In genomic region chr9:114894801-114895433, GRCh38 we compare ENCODE assay signal across 9 cellular contexts. TPM values are rescaled to one million over a fixed set of nuclear protein-coding genes. Genes with fewer than 3 reads are reported as not detected.
DNase-seq lines count a peak whose midpoint lies in the region; ATAC-seq lines count a peak whose summit lies in the region.
"Had no signal": no experiment of that assay in that cellular context is flagged by ENCODE, and none has a peak within 500 bp of the region (broad histone marks: within the 10 kb centered on the region; RNA-seq: fewer than 3 reads in every experiment).

No MANE protein-coding gene starts in this region.

- intact Hi-C loops in sciatic nerve (cut with DNase I): no loop called here

- no peaks in the 10 kb centered on the region for H3K27me3 Mint-ChIP-seq in T-helper 17 cell
- H3K27me3 Mint-ChIP-seq: naive B cell had no signal

- H3K9me3 ChIP-seq in HUES6 (ENCODE audit: control insufficient read depth, insufficient read depth, low read depth, low read length) (no peaks in the 10 kb centered on the region), T-helper 17 cell (ENCODE audit: control insufficient read depth, low read length, poor library complexity, severe bottlenecking) (no peaks in the 10 kb centered on the region)

- peak overlapping the region; percentile 51; the same call in 1 of the 2 replicates for H3K27ac ChIP-seq in HUES6 (ENCODE audit: low read depth, low read length)

- no peak overlapping the region for H3K4me3 ChIP-seq in HUES6 (ENCODE audit: low read depth, low read length)

- ATAC-seq in T-helper 17 cell (no peak), sciatic nerve (peak; percentile 74), GM21367 (IDR thresholded peaks at IDR 0.05; ENCODE audit: unreplicated experiment) (no peak)

- H3K9ac ChIP-seq in HUES6 (ENCODE audit: low read length): peak overlapping the region; percentile 59

- H3K27ac Mint-ChIP-seq in T-helper 17 cell: peak overlapping the region; percentile 29

- H3K36me3 Mint-ChIP-seq in T-helper 17 cell (ENCODE audit: low read depth): no peaks in the 10 kb centered on the region

- no peaks in the 10 kb centered on the region for H3K27me3 ChIP-seq in HUES6 (ENCODE audit: control insufficient read depth, insufficient read depth, low read length)

- DNase-seq in CD1c-positive myeloid dendritic cell (ENCODE audit: extremely low spot score): peak; percentile 86
- DNase-seq in T-helper 17 cell: no peak
- peak; percentile 93 for DNase-seq in fibroblast of the conjunctiva (ENCODE audit: low read depth)
- no peak for DNase-seq in sciatic nerve (ENCODE audit: low spot score)
- no peak for DNase-seq in NCI-H526 treated with DMSO at 0.1 percent for 48 hours (lab: John Stamatoyannopoulos, UW)
- no peak for DNase-seq in HuH-7.5 (ENCODE audit: low spot score)
- DNase-seq: naive B cell had no signal

- H3K36me3 ChIP-seq in HUES6 (ENCODE audit: control insufficient read depth, insufficient read depth, low read length): no peaks in the 10 kb centered on the region

- peaks cover 24% of the 10 kb centered on the region for H3K4me1 Mint-ChIP-seq in T-helper 17 cell

- peak overlapping the region; percentile 31 for H3K4me3 Mint-ChIP-seq in T-helper 17 cell

- peaks cover 24% of the 10 kb centered on the region for H3K4me1 ChIP-seq in HUES6 (ENCODE audit: control insufficient read depth, insufficient read depth, low read length)

RNA-seq across cellular contexts. Expression of gene TNFSF8, which starts 35.5 kb away (rescaled TPM):
- total RNA-seq in T-helper 17 cell: 10 to 100 TPM; 45.7 to 47.6 TPM
- 3.1 TPM for total RNA-seq in sciatic nerve

Comparison
In these comparisons a context has a peak if more than half of its experiments do, and no peak if none do; other contexts are left out.
1. DNase-seq: peak in CD1c-positive myeloid dendritic cell (single experiment) and fibroblast of the conjunctiva (single experiment); none in T-helper 17 cell (0 of 3), sciatic nerve (single experiment), NCI-H526 treated with DMSO at 0.1 percent for 48 hours (single experiment) and HuH-7.5 (single experiment).
2. RNA of gene TNFSF8, which starts 35.5 kb away (total RNA-seq): 45.7 to 47.6 TPM in T-helper 17 cell; 3.1 TPM in sciatic nerve (single experiment); every median in the first group is over 10 times any median in the second.